Comparison of ENCODE assay signal across 8 cellular contexts in the genomic region with DNA sequence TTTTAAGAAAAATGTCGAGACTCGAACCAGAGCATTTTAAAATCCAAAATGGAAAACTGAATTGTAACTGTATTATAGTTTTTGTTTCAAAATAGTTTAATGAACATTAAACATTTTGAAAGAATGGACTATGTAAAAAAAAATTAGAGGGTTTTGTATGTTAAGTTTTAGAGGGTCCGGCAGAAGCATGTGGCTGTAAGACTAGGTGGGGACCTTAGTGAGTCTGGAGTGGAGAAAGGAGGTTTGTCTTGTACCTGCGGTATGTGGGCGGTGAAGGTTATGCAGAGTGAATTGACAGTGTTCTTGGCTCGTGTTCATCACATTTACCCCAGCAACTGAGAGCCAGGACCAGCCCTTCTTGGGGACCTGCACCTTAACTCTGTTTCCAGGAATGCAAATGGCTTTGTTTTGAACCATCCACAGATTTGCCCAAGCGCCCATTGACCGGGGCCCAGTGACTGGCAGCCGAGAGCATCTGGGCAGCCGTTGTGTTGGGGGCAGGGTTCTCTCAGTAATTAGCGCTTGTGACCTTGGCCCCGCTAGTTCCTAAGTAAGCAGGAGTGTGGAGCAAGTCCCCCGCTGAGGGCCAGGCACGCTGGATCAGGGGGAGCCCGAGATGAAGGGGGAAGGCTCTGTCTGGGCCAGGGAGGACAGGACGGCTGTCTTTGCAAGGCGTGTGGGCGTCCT. TPM values are rescaled to one million over a fixed set of nuclear protein-coding genes. Genes with fewer than 3 reads are reported as not detected.
DNase-seq lines count a peak whose midpoint lies in the region; ATAC-seq and TF ChIP-seq lines count a peak whose summit lies in the region.

No MANE protein-coding gene starts in this region.

- intact Hi-C loops in CD14-positive monocyte (cut with micrococcal nuclease), result loop anchor here (2.0 to 10.0 kb wide), 4 partner anchors 18 to 868 kb away; no protein-coding TSS in a partner anchor

- no peak for ATAC-seq in stimulated activated effector memory CD8-positive, alpha-beta T cell treated with anti-CD3 and anti-CD28 coated beads, Interleukin-12 subunit alpha, Interleukin-12 subunit beta, amount 100 ng/mL, for 72 hours
- no peak for ATAC-seq in HG03439 (IDR thresholded peaks at IDR 0.05; ENCODE audit: unreplicated experiment)

- H3K4me1 Mint-ChIP-seq in CD14-positive monocyte, result peaks cover 21% of the 10 kb centered on the region
- H3K4me1 Mint-ChIP-seq in stimulated activated effector memory CD8-positive, alpha-beta T cell treated with anti-CD3 and anti-CD28 coated beads, Interleukin-12 subunit alpha, Interleukin-12 subunit beta, amount 100 ng/mL, for 72 hours, result peaks cover 39% of the 10 kb centered on the region

- H3K4me3 Mint-ChIP-seq in CD14-positive monocyte, result peak overlapping the region; percentile 80 to 88
- H3K4me3 Mint-ChIP-seq in stimulated activated effector memory CD8-positive, alpha-beta T cell treated with anti-CD3 and anti-CD28 coated beads, Interleukin-12 subunit alpha, Interleukin-12 subunit beta, amount 100 ng/mL, for 72 hours, result peak overlapping the region; percentile 98

- peaks cover 30 to 37% of the 10 kb centered on the region in 2 donors for H3K36me3 Mint-ChIP-seq in CD14-positive monocyte
- peaks cover 57% of the 10 kb centered on the region for H3K36me3 Mint-ChIP-seq in stimulated activated effector memory CD8-positive, alpha-beta T cell treated with anti-CD3 and anti-CD28 coated beads, Interleukin-12 subunit alpha, Interleukin-12 subunit beta, amount 100 ng/mL, for 72 hours

- peak overlapping the region; percentile 94 to 99 (median 98) for H3K27ac Mint-ChIP-seq in CD14-positive monocyte
- H3K27ac Mint-ChIP-seq in stimulated activated effector memory CD8-positive, alpha-beta T cell treated with anti-CD3 and anti-CD28 coated beads, Interleukin-12 subunit alpha, Interleukin-12 subunit beta, amount 100 ng/mL, for 72 hours, result peak overlapping the region; percentile 100

- peaks cover 1 to 9% (median 8%) of the 10 kb centered on the region in 3 donors for H3K27me3 Mint-ChIP-seq in CD14-positive monocyte (ENCODE audit: low read depth in 3 of 3)

- peak overlapping the region; percentile 93 for H3K27ac ChIP-seq in angular gyrus (ENCODE audit: low read depth, low read length)

- peaks cover 4 to 18% (median 7%) of the 10 kb centered on the region in 7 donors for H3K9me3 Mint-ChIP-seq in CD14-positive monocyte
- H3K9me3 Mint-ChIP-seq in stimulated activated effector memory CD8-positive, alpha-beta T cell treated with anti-CD3 and anti-CD28 coated beads, Interleukin-12 subunit alpha, Interleukin-12 subunit beta, amount 100 ng/mL, for 72 hours, result peaks cover 8% of the 10 kb centered on the region

- TF ChIP-seq CTCF in CD14-positive monocyte (IDR thresholded peaks at IDR 0.05) (no peak), GM10248 (IDR thresholded peaks at IDR 0.05; ENCODE audit: control extremely low read depth, extremely low read depth, low read depth, missing control alignments) (no peak)

- DNase-seq in CD14-positive monocyte (ENCODE audit: low spot score), result no peak
- peak; percentile 58 for DNase-seq in M059J (ENCODE audit: low read depth)
- DNase-seq in islet precursor cell, result peak; percentile 95
- DNase-seq in stimulated activated effector memory CD8-positive, alpha-beta T cell treated with anti-CD3 and anti-CD28 coated beads, Interleukin-12 subunit alpha, Interleukin-12 subunit beta, amount 100 ng/mL, for 72 hours (ENCODE audit: low spot score in 2 of 2), result peak in 1 of 2 donors; percentile 68
- no peak for DNase-seq in GM10248 (ENCODE audit: extremely low spot score)
- DNase-seq in Ammon's horn (ENCODE audit: low spot score), result no peak

- POLR2A ChIA-PET in GM10248 (lab: Yijun Ruan, JAX), result interaction anchor here (0.5 to 4.0 kb wide), 5 partner anchors 14 to 112 kb away, joined by 3 to 45 read pairs (median 11); no protein-coding TSS in a partner anchor

- CTCF ChIA-PET in GM10248 (lab: Yijun Ruan, JAX), result no interaction called here

RNA-seq across cellular contexts. Expression of a gene that starts 1.4 kb away (rescaled TPM):
- polyA plus RNA-seq in CD14-positive monocyte, result 100 to 1,000 TPM; 499 to 510 TPM
- total RNA-seq in M059J (2014; rRNA removed; shearing (Covaris generic)), result 4.8 and 9.9 TPM in 2 replicates

Comparison
In these comparisons a context has a peak if more than half of its experiments do, and no peak if none do; other contexts are left out.
1. DNase-seq: peak in M059J (single experiment) and islet precursor cell (single experiment); none in CD14-positive monocyte (single experiment), GM10248 (single experiment) and Ammon's horn (single experiment).